ENCODE assay signal across 8 cellular contexts in the genomic region with DNA sequence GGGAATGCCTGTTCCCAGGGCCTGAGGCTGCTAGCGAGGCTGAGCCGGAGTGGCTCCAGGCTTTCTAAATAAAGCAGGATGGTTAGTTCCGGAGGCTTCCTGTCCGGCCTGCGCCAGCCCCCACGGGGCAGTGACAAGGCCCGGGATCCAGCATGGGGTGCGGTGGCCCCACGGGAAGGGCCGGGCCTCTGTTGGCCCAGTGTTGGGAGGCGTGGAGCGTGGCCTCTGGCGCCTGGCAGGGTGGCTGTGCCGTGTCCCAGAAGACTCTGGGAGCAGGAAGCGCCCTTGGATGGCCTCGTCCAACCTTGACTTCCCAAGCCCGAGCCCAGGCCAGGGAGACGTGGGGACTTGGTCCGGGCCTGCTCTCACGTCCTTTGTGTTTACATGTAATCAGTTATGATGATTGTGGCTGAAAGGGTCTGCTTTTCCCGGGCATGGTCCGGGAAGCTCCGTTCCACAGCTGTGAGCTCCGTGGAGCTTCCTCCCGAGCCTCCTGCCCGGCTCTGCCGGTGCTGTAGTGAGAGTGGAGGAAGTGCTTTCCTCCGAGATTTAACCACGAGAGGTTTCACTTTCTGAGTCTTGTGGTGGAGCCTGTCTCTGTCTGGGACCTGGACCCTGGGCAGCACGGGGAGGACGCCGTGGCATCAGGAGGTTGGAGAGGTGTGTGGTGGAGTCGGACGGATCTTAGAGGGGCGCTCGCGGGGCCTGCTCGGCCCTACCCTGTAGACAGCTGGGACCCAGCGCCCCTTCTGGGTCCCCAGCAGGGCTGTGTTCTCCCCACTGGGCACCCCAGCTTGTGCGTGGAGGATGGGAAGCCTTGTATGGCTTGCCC. TPM values are rescaled to one million over a fixed set of nuclear protein-coding genes. Genes with fewer than 3 reads are reported as not detected.
A peak's percentile ranks its signal among the peaks of the same experiment; 100 is the strongest.
DNase-seq lines count a peak whose midpoint lies in the region; ATAC-seq and TF ChIP-seq lines count a peak whose summit lies in the region.

No MANE protein-coding gene starts in this region.

- H3K4me3 ChIP-seq in AG09309 (ENCODE audit: control insufficient read depth, low read depth, low read length) (peak overlapping the region; percentile 32), Panc1 (ENCODE audit: low read depth in 2 of 2, low read length in 2 of 2) (peak overlapping the region; percentile 70 to 82), epithelial cell of esophagus (ENCODE audit: low read length) (peak overlapping the region; percentile 3)

- no peaks in the 10 kb centered on the region for H3K9me3 ChIP-seq in Panc1 (ENCODE audit: control insufficient read depth, insufficient read depth, low read depth, low read length)

- peaks cover 22% of the 10 kb centered on the region for H3K4me1 ChIP-seq in Panc1 (ENCODE audit: control insufficient read depth, insufficient read depth, low read length)

- intact Hi-C loops in Panc1 (cut with micrococcal nuclease; ENCODE audit: unreplicated experiment), result no loop called here

- TF ChIP-seq CTCF in AG09309 (IDR thresholded peaks at IDR 0.05; ENCODE audit: control insufficient read depth, insufficient read depth, low read depth, low read length, missing control alignments) (no peak), Panc1 (IDR thresholded peaks at IDR 0.05) (no peak), epithelial cell of esophagus (IDR thresholded peaks at IDR 0.05; ENCODE audit: insufficient read depth, low read depth, low read length, missing control alignments) (no peak)

- no peaks in the 10 kb centered on the region for H3K9me3 Mint-ChIP-seq in naive B cell

- TF ChIP-seq POLR2A in erythroblast (IDR thresholded peaks at IDR 0.05; ENCODE audit: low read length), result no peak

- peak overlapping the region; percentile 79 for H3K27ac ChIP-seq in Panc1 (ENCODE audit: low read length)

- DNase-seq in AG09309 (ENCODE audit: low read depth) (no peak), Panc1 (ENCODE audit: low read depth, low spot score) (no peak), epithelial cell of esophagus (ENCODE audit: low read depth) (no peak), naive B cell (peak; percentile 41), SIG-M5 (lab: John Stamatoyannopoulos, UW) (no peak), erythroblast (lab: John Stamatoyannopoulos, UW) (no peak)

- H3K36me3 ChIP-seq in Panc1 (ENCODE audit: control insufficient read depth, insufficient read depth, low read length), result no peaks in the 10 kb centered on the region

- H3K27me3 Mint-ChIP-seq in naive B cell, result peaks cover 0 to 9% (median 0%) of the 10 kb centered on the region in 3 donors

- BruUV-seq in Panc1 (replicated peaks; lab: Mats Ljungman, UMichigan), result no TSS peak

- in situ Hi-C loops in Panc1 (cut with HindIII; ENCODE audit: low pct_unique_long_range_greater_than_20kb, low sequenced_read_pairs), result no loop called here

- no peaks in the 10 kb centered on the region for H3K27me3 ChIP-seq in Panc1 (ENCODE audit: control insufficient read depth, insufficient read depth, low read length)

- H3K27ac Mint-ChIP-seq in naive B cell, result peak overlapping the region in 3 of 6 donors; percentile 38 to 74 (median 72)

- CTCF ChIA-PET in Panc1 (lab: Charles Lee), result interaction anchor here (0.6 kb wide), 1 partner anchor 1214 kb away, joined by 6 read pairs; a partner anchor contains a TSS

- ATAC-seq in Panc1, result no peak
- ATAC-seq in naive B cell (ENCODE audit: low read depth in 2 of 2), result peak; percentile 27 to 36
- ATAC-seq in GM21786 (IDR thresholded peaks at IDR 0.05; ENCODE audit: unreplicated experiment), result no peak
- no peak for ATAC-seq in GM18498 (IDR thresholded peaks at IDR 0.05; ENCODE audit: unreplicated experiment)

- POLR2A ChIA-PET in Panc1 (lab: Charles Lee), result no interaction called here

- H3K36me3 Mint-ChIP-seq in naive B cell, result no peaks in the 10 kb centered on the region

- H3K4me3 Mint-ChIP-seq in naive B cell, result peak overlapping the region; percentile 59 to 92 (median 80)

- H3K4me1 Mint-ChIP-seq in naive B cell, result peaks cover 24 to 41% (median 38%) of the 10 kb centered on the region in 3 donors

RNA-seq across cellular contexts. Expression of a gene that starts 4.6 kb away (rescaled TPM):
- 64.6 TPM for total RNA-seq in Panc1 (2021; ENCODE audit: unreplicated experiment)
- polyA plus RNA-seq in Panc1 (2012; ENCODE audit: insufficient read length), result 120 TPM
- 1 to 10 TPM in 2 of 6 donors, under 1 TPM in 3, not detected in 1; 0.23 to 1.2 (median 0.99) TPM for polyA plus RNA-seq in naive B cell (ENCODE audit: low read depth in 6 of 6)

RNA-seq across cellular contexts. Expression of a gene that starts 36.4 kb away (rescaled TPM):
- total RNA-seq in Panc1 (2021; ENCODE audit: unreplicated experiment), result 287 TPM
- 828 TPM for polyA plus RNA-seq in Panc1 (2012; ENCODE audit: insufficient read length)
- polyA plus RNA-seq in naive B cell (ENCODE audit: low read depth in 6 of 6), result 100 to 1,000 TPM; 294 to 651 (median 379) TPM

RNA-seq across cellular contexts. Expression of a gene that starts 37.1 kb away (rescaled TPM):
- total RNA-seq in Panc1 (2021; ENCODE audit: unreplicated experiment), result 6.2 TPM
- 8.4 TPM for polyA plus RNA-seq in Panc1 (2012; ENCODE audit: insufficient read length)
- polyA plus RNA-seq in naive B cell (ENCODE audit: low read depth in 6 of 6), result under 1 TPM in 3 of 6 donors, not detected in 3; 0.21 to 0.59 (median 0.53) TPM

Comparison
In these comparisons a context has a peak if more than half of its experiments do, and no peak if none do; other contexts are left out.
1. H3K4me3 ChIP-seq: peak in every context shown above with its lines; median percentile 76 in Panc1; 32 in AG09309; 3 in epithelial cell of esophagus.
2. ATAC-seq: peak in naive B cell (2 of 2); none in Panc1 (single experiment), GM21786 (single experiment) and GM18498 (single experiment).